ENCODE assay signal across 22 cellular contexts in the genomic region with DNA sequence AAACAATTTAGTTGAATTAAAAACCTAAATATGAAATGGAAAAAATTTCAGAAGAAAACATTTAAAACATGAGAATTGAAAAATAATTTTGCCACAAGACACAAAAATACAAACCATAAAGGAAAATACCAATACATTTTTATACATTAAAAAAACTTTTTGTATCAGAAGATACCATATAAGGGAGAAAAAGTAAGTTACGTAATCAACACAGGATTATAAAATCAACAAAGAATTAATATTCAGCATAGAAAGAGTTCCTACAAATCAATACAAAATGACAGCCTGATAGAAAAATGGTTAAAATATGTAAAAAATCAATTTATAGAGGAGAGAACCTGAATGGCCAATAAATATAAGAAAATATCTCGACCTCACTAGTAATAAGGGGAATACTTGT. TPM values are rescaled to one million over a fixed set of nuclear protein-coding genes. Genes with fewer than 3 reads are reported as not detected.
DNase-seq lines count a peak whose midpoint lies in the region; ATAC-seq, FAIRE-seq and TF ChIP-seq lines count a peak whose summit lies in the region.
"Had no signal": no experiment of that assay in that cellular context is flagged by ENCODE, and none has a peak within 500 bp of the region (broad histone marks: within the 10 kb centered on the region; RNA-seq: fewer than 3 reads in every experiment).

No MANE protein-coding gene starts in this region.

- no peak overlapping the region for H4K91ac ChIP-seq in IMR-90 (ENCODE audit: insufficient read depth, low read depth, low read length)
- H4K91ac ChIP-seq in trophoblast cell (ENCODE audit: low read depth, low read length): no peak overlapping the region

- H3K27me3 ChIP-seq in IMR-90 (ENCODE audit: control insufficient read depth, insufficient read depth, low read length) (no peaks in the 10 kb centered on the region; the same call in 1 of the 2 replicates), trophoblast cell (ENCODE audit: insufficient read depth, low read length) (no peaks in the 10 kb centered on the region)
- H3K27me3 ChIP-seq: BLaER1 had no signal

- H3K4ac ChIP-seq in IMR-90 (ENCODE audit: low read depth, low read length): no peak overlapping the region
- H3K4ac ChIP-seq in trophoblast cell (ENCODE audit: low read depth, low read length): no peak overlapping the region

- H3K23ac ChIP-seq in IMR-90 (ENCODE audit: low read depth, low read length) (no peak overlapping the region), trophoblast cell (ENCODE audit: low read length) (no peak overlapping the region)

- ATAC-seq in IMR-90 (ENCODE audit: low read depth): no peak
- no peak for ATAC-seq in activated B cell treated with CpG ODN at 0.5 μM for 24 hours (ENCODE audit: low read depth)
- ATAC-seq in memory B cell (ENCODE audit: low read depth): no peak
- no peak for ATAC-seq in HG02885 (IDR thresholded peaks at IDR 0.05; ENCODE audit: poor library complexity, unreplicated experiment)
- ATAC-seq: A549, Right ventricle myocardium inferior had no signal

- no peak overlapping the region for H3K4me3 Mint-ChIP-seq in activated B cell treated with CpG ODN at 0.5 μM for 24 hours
- no peak overlapping the region for H3K4me3 Mint-ChIP-seq in memory B cell

- H2BK5ac ChIP-seq in IMR-90 (ENCODE audit: low read depth, low read length, poor library complexity, severe bottlenecking): no peak overlapping the region
- H2BK5ac ChIP-seq in trophoblast cell (ENCODE audit: low read depth, low read length, poor library complexity): no peak overlapping the region

- no peak overlapping the region for H3K4me2 ChIP-seq in IMR-90 (ENCODE audit: low read depth, low read length)
- no peak overlapping the region for H3K4me2 ChIP-seq in trophoblast cell (ENCODE audit: low read length)
- H3K4me2 ChIP-seq: A549, BLaER1 had no signal

- no peak overlapping the region for H2BK20ac ChIP-seq in IMR-90 (ENCODE audit: low read depth, low read length)

- H4K8ac ChIP-seq in IMR-90 (ENCODE audit: low read depth in 2 of 2, low read length in 2 of 2) (no peak overlapping the region), trophoblast cell (ENCODE audit: low read depth, low read length) (no peak overlapping the region)

- no peaks in the 10 kb centered on the region; the same call in 1 of the 2 replicates for H3K4me1 ChIP-seq in IMR-90 (ENCODE audit: control insufficient read depth, insufficient read depth, low read length)
- H3K4me1 ChIP-seq in trophoblast cell (ENCODE audit: control insufficient read depth in 1 of 2, insufficient read depth in 2 of 2, low read length in 2 of 2): no peaks in the 10 kb centered on the region
- H3K4me1 ChIP-seq: A549, BLaER1, HAP-1 had no signal

- H3K56ac ChIP-seq in IMR-90 (ENCODE audit: extremely low read depth, insufficient read depth, low read length): no peak overlapping the region

- H3K14ac ChIP-seq in IMR-90 (replicated peaks; ENCODE audit: low read depth, low read length): no peak overlapping the region
- H3K14ac ChIP-seq in trophoblast cell (ENCODE audit: low read length): no peak overlapping the region

- H2AK9ac ChIP-seq in IMR-90 (replicated peaks; ENCODE audit: low read depth, low read length, poor library complexity): no peak overlapping the region

- H3K18ac ChIP-seq in IMR-90 (ENCODE audit: low read depth, low read length) (no peak overlapping the region), trophoblast cell (ENCODE audit: low read length) (no peak overlapping the region)

- dilution Hi-C loops in IMR-90 (cut with HindIII; ENCODE audit: low sequenced_read_pairs, unreplicated experiment): no loop called here

- H3K27ac Mint-ChIP-seq in activated B cell treated with CpG ODN at 0.5 μM for 24 hours (peak overlapping the region; percentile 86), memory B cell (peak overlapping the region; percentile 80)

- peaks cover 23% of the 10 kb centered on the region for H3K4me1 Mint-ChIP-seq in activated B cell treated with CpG ODN at 0.5 μM for 24 hours
- H3K4me1 Mint-ChIP-seq in memory B cell: no peaks in the 10 kb centered on the region

- H3K36me3 Mint-ChIP-seq in activated B cell treated with CpG ODN at 0.5 μM for 24 hours (ENCODE audit: low read depth): peaks cover 3% of the 10 kb centered on the region
- H3K36me3 Mint-ChIP-seq in memory B cell: peaks cover 25% of the 10 kb centered on the region

- POLR2A ChIA-PET in IMR-90 (lab: Charles Lee; ENCODE audit: unreplicated experiment): no interaction called here
- POLR2A ChIA-PET in activated B cell treated with CpG ODN at 0.5 μM for 24 hours (lab: Charles Lee): no interaction called here

- no peaks in the 10 kb centered on the region for H4K20me1 ChIP-seq in IMR-90 (ENCODE audit: insufficient read depth, low read length)
- H4K20me1 ChIP-seq: BLaER1 had no signal

- BruUV-seq in IMR-90 (replicated peaks; lab: Mats Ljungman, UMichigan): no TSS peak

- no peak overlapping the region for H3K9ac ChIP-seq in IMR-90 (ENCODE audit: low read depth, low read length)
- no peak overlapping the region for H3K9ac ChIP-seq in trophoblast cell (ENCODE audit: low read length)
- H3K9ac ChIP-seq: BLaER1, GM23248 had no signal

- H3K9me3 Mint-ChIP-seq in activated B cell treated with CpG ODN at 0.5 μM for 24 hours (peaks cover 22% of the 10 kb centered on the region), memory B cell (peaks cover 24% of the 10 kb centered on the region)

- H3K79me1 ChIP-seq in IMR-90 (ENCODE audit: low read depth in 1 of 2, low read length in 2 of 2) (no peaks in the 10 kb centered on the region), trophoblast cell (ENCODE audit: low read length) (no peaks in the 10 kb centered on the region)

- CTCF ChIA-PET in IMR-90 (lab: Yijun Ruan, JAX) (no interaction called here), activated B cell treated with CpG ODN at 0.5 μM for 24 hours (lab: Charles Lee) (no interaction called here)

- no peaks in the 10 kb centered on the region for H3K27me3 Mint-ChIP-seq in activated B cell treated with CpG ODN at 0.5 μM for 24 hours
- no peaks in the 10 kb centered on the region for H3K27me3 Mint-ChIP-seq in memory B cell
- H3K27me3 Mint-ChIP-seq: CD4-positive, alpha-beta memory T cell had no signal

- H3K9me1 ChIP-seq in IMR-90 (ENCODE audit: insufficient read depth, low read length): no peaks in the 10 kb centered on the region

- H2BK15ac ChIP-seq in IMR-90 (ENCODE audit: low read depth, low read length): no peak overlapping the region

- no peak for TF ChIP-seq RAD21 in IMR-90 (IDR thresholded peaks at IDR 0.05; ENCODE audit: low read length)

- WGBS in IMR-90 (ENCODE audit: extremely low coverage in 2 of 2, insufficient read length in 1 of 2), 2 experiments: no CpG with 5 or more reads among the region's 2 CpGs
- WGBS in trophoblast cell (ENCODE audit: extremely low coverage, insufficient coverage, insufficient read length): no CpG with 5 or more reads among the region's 2 CpGs

- no peak overlapping the region for H2AK5ac ChIP-seq in IMR-90 (ENCODE audit: low read depth, low read length)
- H2AK5ac ChIP-seq in trophoblast cell (ENCODE audit: low read length): no peak overlapping the region

- DNase-seq in IMR-90 (no peak), activated B cell treated with CpG ODN at 0.5 μM for 24 hours (no peak), memory B cell (ENCODE audit: low spot score in 2 of 2) (no peak), trophoblast cell (no peak), AG08396 (ENCODE audit: low spot score) (no peak)
- no peak for DNase-seq in activated naive CD4-positive, alpha-beta T cell treated with Interleukin-2 at 50 U/mL for 16 hours
- DNase-seq: Caco-2, DMS 273 treated with DMSO at 0.1 percent for 48 hours, DMS79 treated with DMSO at 0.1 percent for 48 hours, GM23248, NCI-H1694, NCI-H2081 treated with DMSO at 0.1 percent for 48 hours, NCI-H2171 treated with DMSO at 0.1 percent for 48 hours, NCI-H524 treated with DMSO at 0.1 percent for 48 hours, NCI-H82 had no signal

- no peak overlapping the region for H4K12ac ChIP-seq in trophoblast cell (ENCODE audit: low read depth, low read length)

- TF ChIP-seq CTCF in IMR-90 (conservative IDR thresholded peaks at IDR 0.05; ENCODE audit: low read depth, low read length) (no peak), activated B cell treated with CpG ODN at 0.5 μM for 24 hours (IDR thresholded peaks at IDR 0.05) (no peak)

- H3K9me3 ChIP-seq in IMR-90 (ENCODE audit: control insufficient read depth, insufficient read depth, low read length) (peaks cover 3% of the 10 kb centered on the region; the same call in 1 of the 2 replicates), trophoblast cell (ENCODE audit: insufficient read depth, low read depth, low read length) (peaks cover 1% of the 10 kb centered on the region)
- H3K9me3 ChIP-seq: A549, HAP-1 had no signal

- intact Hi-C loops in IMR-90 (cut with micrococcal nuclease): no loop called here
- intact Hi-C loops in activated B cell treated with CpG ODN at 0.5 μM for 24 hours (cut with micrococcal nuclease): loop anchor here (1.0 kb wide), 4 partner anchors 16 to 636 kb away; partner anchors contain the start of genes PEX1, RBM48 and SAMD9L

- no peaks in the 10 kb centered on the region for H3K79me2 ChIP-seq in trophoblast cell (ENCODE audit: control insufficient read depth, insufficient read depth, low read length, poor library complexity)

- H2BK120ac ChIP-seq in IMR-90 (ENCODE audit: low read depth, low read length) (no peak overlapping the region), trophoblast cell (ENCODE audit: insufficient read depth, low read length, poor library complexity) (no peak overlapping the region)

- no peak overlapping the region for H4K5ac ChIP-seq in IMR-90 (ENCODE audit: low read depth, low read length)

- no peak for TF ChIP-seq POLR2A in IMR-90 (IDR thresholded peaks at IDR 0.05; ENCODE audit: low read depth, low read length)

- FAIRE-seq in A204.1 (lab: Jason Lieb, UNC): peak; percentile 95
- FAIRE-seq: A549 had no signal

- H2BK12ac ChIP-seq in trophoblast cell (ENCODE audit: low read length): no peak overlapping the region

- H3K4me3 ChIP-seq in IMR-90 (ENCODE audit: insufficient read depth, low read depth, low read length): no peak overlapping the region
- no peak overlapping the region for H3K4me3 ChIP-seq in trophoblast cell (ENCODE audit: low read depth, low read length)
- H3K4me3 ChIP-seq: A549, BLaER1, HAP-1 had no signal

- H3K27ac ChIP-seq in IMR-90 (ENCODE audit: insufficient read depth, low read length) (no peak overlapping the region), trophoblast cell (ENCODE audit: low read depth, low read length) (no peak overlapping the region)
- H3K27ac ChIP-seq: A549, BLaER1, GM23248 had no signal

- H2AFZ ChIP-seq in IMR-90 (replicated peaks; ENCODE audit: low read length, poor library complexity) (no peak overlapping the region), trophoblast cell (ENCODE audit: insufficient read depth, low read length, poor library complexity) (no peak overlapping the region)

- in situ Hi-C loops in IMR-90 (cut with MboI; ENCODE audit: low sequenced_read_pairs): no loop called here

- H3K36me3 ChIP-seq in IMR-90 (ENCODE audit: control insufficient read depth, insufficient read depth, low read length) (no peaks in the 10 kb centered on the region), trophoblast cell (ENCODE audit: control insufficient read depth in 1 of 2, insufficient read depth in 2 of 2, low read length in 2 of 2) (no peaks in the 10 kb centered on the region)
- H3K36me3 ChIP-seq: BLaER1, HAP-1 had no signal

RNA-seq across cellular contexts. Expression of gene SAMD9L, which starts 16.6 kb away (rescaled TPM):
- total RNA-seq in IMR-90 (2012; rRNA removed): 4.1 and 6.4 TPM in 2 replicates
- 1.2 and 1.9 TPM in 2 replicates for polyA plus RNA-seq in IMR-90 (2012; rRNA removed)
- 0.10 and 0.27 TPM in 2 replicates for polyA plus RNA-seq in IMR-90 (2012; cell fraction: cytosol; rRNA removed)
- 0.36 and 4.8 TPM in 2 replicates for polyA plus RNA-seq in IMR-90 (2012; cell fraction: nucleus; rRNA removed; ENCODE audit: low replicate concordance)
- 34.1 and 43.3 TPM in 2 replicates for total RNA-seq in activated B cell treated with CpG ODN at 0.5 μM for 24 hours
- polyA plus RNA-seq in trophoblast cell (2013): not detected in 2 replicates
- total RNA-seq: Caco-2 had no signal

RNA-seq across cellular contexts. Expression of gene SAMD9, which starts 47.0 kb away (rescaled TPM):
- total RNA-seq in IMR-90 (2012; rRNA removed) (9.5 and 15.6 TPM in 2 replicates), activated B cell treated with CpG ODN at 0.5 μM for 24 hours (24.4 and 26.3 TPM in 2 replicates)
- polyA plus RNA-seq in IMR-90 (2012; rRNA removed): 1.6 and 1.9 TPM in 2 replicates
- polyA plus RNA-seq in IMR-90 (2012; cell fraction: cytosol; rRNA removed): 0.09 and 0.15 TPM in 2 replicates
- polyA plus RNA-seq in IMR-90 (2012; cell fraction: nucleus; rRNA removed; ENCODE audit: low replicate concordance): 0.07 and 0.66 TPM in 2 replicates
- polyA plus RNA-seq in trophoblast cell (2013): 0.01 TPM in 2 replicates
